ENCODE assay signal across 19 cellular contexts in genomic region chr17:17358060-17358751, GRCh38. TPM values are rescaled to one million over a fixed set of nuclear protein-coding genes. Genes with fewer than 3 reads are reported as not detected.
DNase-seq lines count a peak whose midpoint lies in the region; ATAC-seq and TF ChIP-seq lines count a peak whose summit lies in the region.
"Had no signal": no experiment of that assay in that cellular context is flagged by ENCODE, and none has a peak within 500 bp of the region (broad histone marks: within the 10 kb centered on the region; RNA-seq: fewer than 3 reads in every experiment).

No MANE protein-coding gene starts in this region.

- H3K27me3 Mint-ChIP-seq in natural killer cell treated with Interleukin-12 subunit alpha and Interleukin-12 subunit beta and Interleukin-15 and Interleukin-18, amount 100 ng/mL, for 72 hours: peaks cover 12 to 25% of the 10 kb centered on the region in 2 donors
- H3K27me3 Mint-ChIP-seq in natural killer cell (ENCODE audit: low read depth in 2 of 2): peaks cover 0 to under 1% of the 10 kb centered on the region in 2 donors

- no peaks in the 10 kb centered on the region for H3K9me3 Mint-ChIP-seq in natural killer cell treated with Interleukin-12 subunit alpha and Interleukin-12 subunit beta and Interleukin-15 and Interleukin-18, amount 100 ng/mL, for 72 hours
- H3K9me3 Mint-ChIP-seq in natural killer cell: peaks cover 0 to 5% of the 10 kb centered on the region in 2 donors

- H3K36me3 Mint-ChIP-seq in natural killer cell treated with Interleukin-12 subunit alpha and Interleukin-12 subunit beta and Interleukin-15 and Interleukin-18, amount 100 ng/mL, for 72 hours: no peaks in the 10 kb centered on the region
- no peaks in the 10 kb centered on the region for H3K36me3 Mint-ChIP-seq in natural killer cell
- H3K36me3 Mint-ChIP-seq: CD4-positive, alpha-beta memory T cell had no signal

- peak overlapping the region in 1 of 2 donors; percentile 48 for H3K27ac Mint-ChIP-seq in natural killer cell treated with Interleukin-12 subunit alpha and Interleukin-12 subunit beta and Interleukin-15 and Interleukin-18, amount 100 ng/mL, for 72 hours
- H3K27ac Mint-ChIP-seq in natural killer cell: no peak overlapping the region

- no peak overlapping the region for H3K4me3 Mint-ChIP-seq in natural killer cell treated with Interleukin-12 subunit alpha and Interleukin-12 subunit beta and Interleukin-15 and Interleukin-18, amount 100 ng/mL, for 72 hours
- H3K4me3 Mint-ChIP-seq in natural killer cell: no peak overlapping the region
- H3K4me3 Mint-ChIP-seq: CD4-positive, alpha-beta memory T cell; IgD-negative memory B cell had no signal

- TF ChIP-seq CTCF in natural killer cell (IDR thresholded peaks at IDR 0.05): no peak

- DNase-seq in activated CD8-positive, alpha-beta memory T cell treated with anti-CD3 and anti-CD28 coated beads, Interleukin-2, amount 50 U/mL, for 48 hours: peak; percentile 23
- no peak for DNase-seq in activated CD8-positive, alpha-beta memory T cell treated with anti-CD3 and anti-CD28 coated beads, Interleukin-2, amount 50 U/mL, for 4 hours
- DNase-seq in natural killer cell treated with Interleukin-12 subunit alpha and Interleukin-12 subunit beta and Interleukin-15 and Interleukin-18, amount 100 ng/mL, for 72 hours (ENCODE audit: low spot score): peak; percentile 12
- DNase-seq in natural killer cell (no peak), posterior vena cava (ENCODE audit: low spot score) (peak; percentile 29), pons (ENCODE audit: low spot score) (no peak), DMS 273 treated with DMSO at 0.1 percent for 48 hours (lab: John Stamatoyannopoulos, UW) (no peak), Kasumi-1 (lab: John Stamatoyannopoulos, UW) (no peak)
- DNase-seq: Caco-2; CD4-positive, alpha-beta memory T cell; DMS153; H7; MV-4-11; NCI-H1105 treated with DMSO at 0.1 percent for 48 hours; NCI-H2029 treated with DMSO at 0.1 percent for 48 hours; NCI-H345; NCI-H524; NCI-H82 had no signal

- peak in 1 of 2 donors; percentile 14 for ATAC-seq in natural killer cell treated with Interleukin-12 subunit alpha and Interleukin-12 subunit beta and Interleukin-15 and Interleukin-18, amount 100 ng/mL, for 72 hours
- no peak for ATAC-seq in natural killer cell

- H3K4me1 Mint-ChIP-seq in natural killer cell treated with Interleukin-12 subunit alpha and Interleukin-12 subunit beta and Interleukin-15 and Interleukin-18, amount 100 ng/mL, for 72 hours (ENCODE audit: low read depth in 2 of 2): peaks cover 3 to 7% of the 10 kb centered on the region in 2 donors
- peaks cover 3 to 4% of the 10 kb centered on the region in 2 donors for H3K4me1 Mint-ChIP-seq in natural killer cell

- intact Hi-C loops in natural killer cell (cut with micrococcal nuclease) (loop anchor here (5.0 kb wide), 1 partner anchor 209 kb away; no protein-coding TSS in a partner anchor), posterior vena cava (cut with DNase I) (loop anchor here in 1 of 2 donors (10.0 kb wide), 1 partner anchor 137 kb away; the partner anchor contains the start of gene RASD1)

RNA-seq across cellular contexts. Expression of gene NT5M, which starts 55.0 kb away (rescaled TPM):
- total RNA-seq in natural killer cell treated with Interleukin-12 subunit alpha and Interleukin-12 subunit beta and Interleukin-15 and Interleukin-18, amount 100 ng/mL, for 72 hours: 1 to 10 TPM; 2.0 to 4.5 TPM
- total RNA-seq in natural killer cell (1 to 10 TPM; 3.5 to 4.4 (median 4.1) TPM), posterior vena cava (1 to 10 TPM; 2.8 to 3.0 TPM)

Comparison
In these comparisons a context has a peak if more than half of its experiments do, and no peak if none do; other contexts are left out.
1. DNase-seq: peak in activated CD8-positive, alpha-beta memory T cell treated with anti-CD3 and anti-CD28 coated beads, Interleukin-2, amount 50 U/mL, for 48 hours (single experiment), natural killer cell treated with Interleukin-12 subunit alpha and Interleukin-12 subunit beta and Interleukin-15 and Interleukin-18, amount 100 ng/mL, for 72 hours (single experiment) and posterior vena cava (single experiment); none in activated CD8-positive, alpha-beta memory T cell treated with anti-CD3 and anti-CD28 coated beads, Interleukin-2, amount 50 U/mL, for 4 hours (single experiment), natural killer cell (single experiment), pons (single experiment), DMS 273 treated with DMSO at 0.1 percent for 48 hours (single experiment) and Kasumi-1 (0 of 2).